ENCODE assay signal across 19 cellular contexts in genomic region chr3:17187589-17188184, GRCh38.
"Had no signal": no experiment of that assay in that cellular context is flagged by ENCODE, and none has a peak within 500 bp of the region (broad histone marks: within the 10 kb centered on the region; RNA-seq: fewer than 3 reads in every experiment).

No MANE protein-coding gene starts in this region.

- H3K4me3 ChIP-seq: breast epithelium, dorsolateral prefrontal cortex, skin epidermis, tibial artery, uterus had no signal

- DNase-seq: activated CD4-positive, alpha-beta T cell treated with anti-CD3 and anti-CD28 coated beads, Interleukin-2, amount 50 U/mL, for 1 hour; activated CD8-positive, alpha-beta memory T cell treated with anti-CD3 and anti-CD28 coated beads for 24 hours; activated naive CD4-positive, alpha-beta T cell treated with Interleukin-2 at 50 U/mL for 16 hours; activated naive CD8-positive, alpha-beta T cell treated with anti-CD3 and anti-CD28 coated beads, Interleukin-2, amount 50 U/mL, for 24 hours; aorta; mesenchymal stem cell; naive thymus-derived CD8-positive, alpha-beta T cell; retina; stimulated activated CD4-positive, alpha-beta T cell treated with anti-CD3 and anti-CD28 coated beads, Interleukin-15, amount 100 ng/mL, for 24 hours; stimulated activated CD4-positive, alpha-beta T cell treated with anti-CD3 and anti-CD28 coated beads, Interleukin-4, amount 100 ng/mL, for 1 hour; stimulated activated naive B cell treated with anti-CD40 and anti-IgM and Interleukin-4, amounts not matched to agents 10 μg/mL and 1 μg/mL and 100 μg/mL, for 72 hours; T-helper 9 cell; tibial artery; uterus had no signal

- H3K9me3 ChIP-seq: breast epithelium, tibial artery, uterus had no signal

- H3K27me3 ChIP-seq: breast epithelium, dorsolateral prefrontal cortex, tibial artery, uterus had no signal

- H3K27ac ChIP-seq: breast epithelium, skin epidermis, tibial artery, uterus had no signal

- H3K4me3 Mint-ChIP-seq: activated naive CD8-positive, alpha-beta T cell treated with anti-CD3 and anti-CD28 coated beads, Interleukin-2, amount 50 U/mL, for 24 hours; activated T-helper 1 cell treated with anti-CD3 and anti-CD28 coated beads, Interleukin-12 subunit alpha, Interleukin-12 subunit beta, Interleukin-2, Interleukin-4 antibody, amounts not matched to agents 30 ng/mL and 10 ng/mL and 1 ng/mL, durations not matched to agents 14 hours and 24 hours and 36 hours; naive thymus-derived CD8-positive, alpha-beta T cell; stimulated activated naive B cell treated with anti-CD40 and anti-IgM and Interleukin-4, amounts not matched to agents 10 μg/mL and 1 μg/mL and 100 μg/mL, for 72 hours had no signal

- H3K27ac Mint-ChIP-seq: activated naive CD8-positive, alpha-beta T cell treated with anti-CD3 and anti-CD28 coated beads, Interleukin-2, amount 50 U/mL, for 24 hours; activated T-helper 1 cell treated with anti-CD3 and anti-CD28 coated beads, Interleukin-12 subunit alpha, Interleukin-12 subunit beta, Interleukin-2, Interleukin-4 antibody, amounts not matched to agents 30 ng/mL and 10 ng/mL and 1 ng/mL, durations not matched to agents 14 hours and 24 hours and 36 hours had no signal

- H3K4me1 ChIP-seq: breast epithelium, uterus had no signal

- H3K27me3 Mint-ChIP-seq: activated naive CD8-positive, alpha-beta T cell treated with anti-CD3 and anti-CD28 coated beads, Interleukin-2, amount 50 U/mL, for 24 hours; naive thymus-derived CD8-positive, alpha-beta T cell; stimulated activated naive B cell treated with anti-CD40 and anti-IgM and Interleukin-4, amounts not matched to agents 10 μg/mL and 1 μg/mL and 100 μg/mL, for 72 hours had no signal

- ATAC-seq: activated CD4-positive, CD25-positive, alpha-beta regulatory T cell treated with anti-CD3 and anti-CD28 coated beads, Interleukin-2, amount 50 U/mL, for 24 hours; activated naive CD8-positive, alpha-beta T cell treated with anti-CD3 and anti-CD28 coated beads, Interleukin-2, amount 50 U/mL, for 24 hours; naive thymus-derived CD8-positive, alpha-beta T cell; stimulated activated naive B cell treated with anti-CD40 and anti-IgM and Interleukin-4, amounts not matched to agents 10 μg/mL and 1 μg/mL and 100 μg/mL, for 72 hours had no signal

- H3K36me3 ChIP-seq: breast epithelium, uterus had no signal
